In the genomic region with DNA sequence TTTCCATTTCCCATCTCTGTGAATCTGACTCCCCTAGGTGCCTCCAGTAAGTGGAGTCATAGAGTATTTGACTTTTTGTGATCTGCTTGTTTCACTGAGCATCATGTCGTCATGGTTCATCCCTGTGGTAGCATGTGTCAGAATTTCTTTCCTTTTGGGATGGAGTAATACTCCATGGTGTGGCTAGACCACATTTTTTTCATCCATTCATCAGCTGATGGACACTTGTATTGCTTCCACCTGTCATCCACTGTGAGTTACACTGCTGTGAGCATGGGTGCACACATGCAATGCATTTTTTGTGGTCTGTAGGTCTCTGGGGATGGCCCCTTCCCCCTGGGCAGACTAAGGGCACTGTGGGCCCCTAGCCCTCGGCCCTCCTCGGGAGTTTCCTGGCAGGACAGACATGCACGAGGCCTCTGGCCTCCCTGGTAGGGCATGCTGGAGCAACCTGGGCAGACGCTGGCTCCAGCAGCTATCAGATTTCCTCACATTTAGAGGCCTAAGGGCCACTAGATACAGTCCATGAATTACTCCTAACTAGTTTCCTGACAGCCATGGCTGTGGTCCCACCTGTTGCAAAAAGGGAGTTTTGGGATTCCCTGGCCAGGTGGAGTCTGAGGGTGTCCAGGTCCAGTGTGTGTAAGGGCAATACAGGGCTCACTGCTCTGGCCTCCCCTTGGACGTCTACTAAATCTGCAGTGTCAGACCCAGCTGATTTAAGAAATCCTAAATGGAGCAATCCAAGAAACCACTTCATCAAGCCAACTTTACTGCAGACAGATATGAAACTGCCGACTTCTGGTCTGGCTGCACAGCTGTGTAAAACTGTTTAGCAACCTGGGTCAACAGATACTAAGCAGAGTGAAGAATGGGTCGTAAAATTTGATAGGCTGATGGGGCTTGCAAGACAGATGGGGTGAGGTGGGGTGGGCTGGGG, we compare ENCODE assay signal across 16 cellular contexts.
DNase-seq lines count a peak whose midpoint lies in the region; ATAC-seq, FAIRE-seq and TF ChIP-seq lines count a peak whose summit lies in the region.
"Had no signal": no experiment of that assay in that cellular context is flagged by ENCODE, and none has a peak within 500 bp of the region (broad histone marks: within the 10 kb centered on the region; RNA-seq: fewer than 3 reads in every experiment).

No MANE protein-coding gene starts in this region.

- H3K9me3 ChIP-seq in HepG2 (ENCODE audit: low read length) (no peaks in the 10 kb centered on the region), upper lobe of right lung (no peaks in the 10 kb centered on the region)

- no peak overlapping the region for H2AFZ ChIP-seq in HepG2 (ENCODE audit: low read length)
- H2AFZ ChIP-seq: neural progenitor cell had no signal

- peaks cover 14% of the 10 kb centered on the region for H3K36me3 Mint-ChIP-seq in activated naive CD8-positive, alpha-beta T cell treated with anti-CD3 and anti-CD28 coated beads, Interleukin-2, amount 10 ng/mL, durations not matched to agents 7 days and 5 days
- H3K36me3 Mint-ChIP-seq in activated naive CD8-positive, alpha-beta T cell treated with anti-CD3 and anti-CD28 coated beads, Interleukin-2, amount 50 U/mL, for 24 hours (ENCODE audit: low read depth): no peaks in the 10 kb centered on the region
- H3K36me3 Mint-ChIP-seq: neural progenitor cell, WTC11 had no signal

- TF ChIP-seq EP300 in HepG2 (IDR thresholded peaks at IDR 0.05; ENCODE audit: low read depth in 2 of 2, low read length in 2 of 2) (no peak), HepG2 (CRISPR knock-in tag; IDR thresholded peaks at IDR 0.05; ENCODE audit: borderline replicate concordance) (no peak)

- 14% methylated on average over 8 of the region's 8 CpGs for WGBS in HepG2 (ENCODE audit: low lambda C conversion rate)

- peaks cover 2% of the 10 kb centered on the region for H3K27me3 Mint-ChIP-seq in activated naive CD8-positive, alpha-beta T cell treated with anti-CD3 and anti-CD28 coated beads, Interleukin-2, amount 10 ng/mL, durations not matched to agents 7 days and 5 days
- H3K27me3 Mint-ChIP-seq in activated naive CD8-positive, alpha-beta T cell treated with anti-CD3 and anti-CD28 coated beads, Interleukin-2, amount 50 U/mL, for 24 hours: no peaks in the 10 kb centered on the region
- H3K27me3 Mint-ChIP-seq: stimulated activated naive CD8-positive, alpha-beta T cell treated with anti-CD3 and anti-CD28 coated beads, Interleukin-15, amount 100 ng/mL, for 72 hours had no signal

- BruUV-seq in HepG2 (replicated peaks; lab: Mats Ljungman, UMichigan): no TSS peak

- H3K9me3 Mint-ChIP-seq in activated naive CD8-positive, alpha-beta T cell treated with anti-CD3 and anti-CD28 coated beads, Interleukin-2, amount 10 ng/mL, durations not matched to agents 7 days and 5 days: peaks cover 7% of the 10 kb centered on the region
- peaks cover 4% of the 10 kb centered on the region for H3K9me3 Mint-ChIP-seq in activated naive CD8-positive, alpha-beta T cell treated with anti-CD3 and anti-CD28 coated beads, Interleukin-2, amount 50 U/mL, for 24 hours
- H3K9me3 Mint-ChIP-seq: H9, neural progenitor cell had no signal

- ATAC-seq in activated naive CD8-positive, alpha-beta T cell treated with anti-CD3 and anti-CD28 coated beads, Interleukin-2, amount 10 ng/mL, durations not matched to agents 7 days and 5 days (ENCODE audit: low read depth): no peak
- ATAC-seq in activated naive CD8-positive, alpha-beta T cell treated with anti-CD3 and anti-CD28 coated beads, Interleukin-2, amount 50 U/mL, for 24 hours: no peak
- ATAC-seq in HepG2: no peak
- peak; percentile 71 for ATAC-seq in upper lobe of right lung
- no peak for ATAC-seq in GM21717 (IDR thresholded peaks at IDR 0.05; ENCODE audit: unreplicated experiment)
- ATAC-seq: activated CD8-positive, alpha-beta memory T cell treated with anti-CD3 and anti-CD28 coated beads, Interleukin-2, amount 10 ng/mL, durations not matched to agents 7 days and 5 days; stimulated activated naive CD8-positive, alpha-beta T cell treated with anti-CD3 and anti-CD28 coated beads, Interleukin-15, amount 100 ng/mL, for 72 hours had no signal

- H3K27ac ChIP-seq in HepG2 (ENCODE audit: extremely low read length, insufficient read depth, low read length): no peak overlapping the region
- no peak overlapping the region for H3K27ac ChIP-seq in upper lobe of right lung
- H3K27ac ChIP-seq: neural progenitor cell had no signal

- peak overlapping the region; percentile 1 for H3K27ac Mint-ChIP-seq in activated naive CD8-positive, alpha-beta T cell treated with anti-CD3 and anti-CD28 coated beads, Interleukin-2, amount 10 ng/mL, durations not matched to agents 7 days and 5 days
- no peak overlapping the region for H3K27ac Mint-ChIP-seq in activated naive CD8-positive, alpha-beta T cell treated with anti-CD3 and anti-CD28 coated beads, Interleukin-2, amount 50 U/mL, for 24 hours
- H3K27ac Mint-ChIP-seq: neural progenitor cell; stimulated activated naive CD8-positive, alpha-beta T cell treated with anti-CD3 and anti-CD28 coated beads, Interleukin-15, amount 100 ng/mL, for 72 hours; WTC11 had no signal

- H3K79me2 ChIP-seq in HepG2 (ENCODE audit: insufficient read depth, low read length): no peaks in the 10 kb centered on the region

- H3K4me1 Mint-ChIP-seq in activated naive CD8-positive, alpha-beta T cell treated with anti-CD3 and anti-CD28 coated beads, Interleukin-2, amount 10 ng/mL, durations not matched to agents 7 days and 5 days: peaks cover 27% of the 10 kb centered on the region
- peaks cover 7% of the 10 kb centered on the region for H3K4me1 Mint-ChIP-seq in activated naive CD8-positive, alpha-beta T cell treated with anti-CD3 and anti-CD28 coated beads, Interleukin-2, amount 50 U/mL, for 24 hours
- H3K4me1 Mint-ChIP-seq: neural progenitor cell, WTC11 had no signal

- POLR2A ChIA-PET in activated naive CD8-positive, alpha-beta T cell treated with anti-CD3 and anti-CD28 coated beads, Interleukin-2, amount 10 ng/mL, durations not matched to agents 7 days and 5 days (lab: Charles Lee): interaction anchor here (1.2 to 1.6 kb wide), 2 partner anchors 8 to 22 kb away, joined by 4 to 5 read pairs; no protein-coding TSS in a partner anchor
- POLR2A ChIA-PET in HepG2 (lab: Yijun Ruan, JAX): no interaction called here

- intact Hi-C loops in HepG2 (cut with micrococcal nuclease; ENCODE audit: unreplicated experiment) (no loop called here), upper lobe of right lung (cut with DNase I) (no loop called here)

- no peak for TF ChIP-seq POLR2A in HepG2 (IDR thresholded peaks at IDR 0.05; ENCODE audit: insufficient read depth in 1 of 2, low read depth in 2 of 2, low read length in 2 of 2)

- CTCF ChIA-PET in HepG2 (lab: Yijun Ruan, JAX; ENCODE audit: low intra/inter-chr PET ratio, low total read pairs): no interaction called here

- no peak for FAIRE-seq in HepG2 (lab: Jason Lieb, UNC)

- TF ChIP-seq RAD21 in HepG2 (CRISPR knock-in tag; IDR thresholded peaks at IDR 0.05): no peak

- H3K36me3 ChIP-seq in HepG2 (replicated peaks in 1 of 2; ENCODE audit: control insufficient read depth in 1 of 2, insufficient read depth in 2 of 2, low read length in 2 of 2): no peaks in the 10 kb centered on the region
- no peaks in the 10 kb centered on the region for H3K36me3 ChIP-seq in upper lobe of right lung
- H3K36me3 ChIP-seq: neural progenitor cell had no signal

- no peak overlapping the region for H3K4me3 Mint-ChIP-seq in activated naive CD8-positive, alpha-beta T cell treated with anti-CD3 and anti-CD28 coated beads, Interleukin-2, amount 10 ng/mL, durations not matched to agents 7 days and 5 days
- no peak overlapping the region for H3K4me3 Mint-ChIP-seq in activated naive CD8-positive, alpha-beta T cell treated with anti-CD3 and anti-CD28 coated beads, Interleukin-2, amount 50 U/mL, for 24 hours
- H3K4me3 Mint-ChIP-seq: activated CD8-positive, alpha-beta memory T cell treated with anti-CD3 and anti-CD28 coated beads, Interleukin-2, amount 10 ng/mL, durations not matched to agents 7 days and 5 days; H9; neural progenitor cell; stimulated activated naive CD8-positive, alpha-beta T cell treated with anti-CD3 and anti-CD28 coated beads, Interleukin-15, amount 100 ng/mL, for 72 hours; WTC11 had no signal

- no peak for TF ChIP-seq CTCF in HepG2 (CRISPR knock-in tag; IDR thresholded peaks at IDR 0.05)
- no peak for TF ChIP-seq CTCF in upper lobe of right lung (IDR thresholded peaks at IDR 0.05)

- H3K4me1 ChIP-seq in HepG2 (ENCODE audit: insufficient read depth, low read length) (no peaks in the 10 kb centered on the region), upper lobe of right lung (peaks cover 3% of the 10 kb centered on the region)
- H3K4me1 ChIP-seq: neural progenitor cell had no signal

- H3K27me3 ChIP-seq in HepG2 (ENCODE audit: control insufficient read depth in 1 of 2, insufficient read depth in 2 of 2, low read length in 2 of 2) (0 out of 5 replicates have a peak, but pooled peaks cover 0 to 3% of the 10 kb centered on the region in 2 experiments), upper lobe of right lung (no peaks in the 10 kb centered on the region)
- H3K27me3 ChIP-seq: neural progenitor cell had no signal

- H4K20me1 ChIP-seq in HepG2 (ENCODE audit: insufficient read depth, low read length): no peaks in the 10 kb centered on the region

- in situ Hi-C loops in HepG2 (cut with HindIII; ENCODE audit: extremely low pct_ligation_motif_present, low pct_unique_long_range_greater_than_20kb): no loop called here

- no peak overlapping the region for H3K4me3 ChIP-seq in HepG2 (replicated peaks in 1 of 3; ENCODE audit: insufficient read depth in 1 of 3, low read depth in 2 of 3, low read length in 3 of 3)
- no peak overlapping the region for H3K4me3 ChIP-seq in upper lobe of right lung
- H3K4me3 ChIP-seq: neural progenitor cell had no signal

- H3K9ac ChIP-seq in HepG2 (ENCODE audit: insufficient read depth, low read depth, low read length): no peak overlapping the region
- H3K9ac ChIP-seq: neural progenitor cell had no signal

- no peak overlapping the region for H3K4me2 ChIP-seq in HepG2 (ENCODE audit: low read depth, low read length)
- H3K4me2 ChIP-seq: neural progenitor cell had no signal

- DNase-seq in activated naive CD8-positive, alpha-beta T cell treated with anti-CD3 and anti-CD28 coated beads, Interleukin-2, amount 10 ng/mL, durations not matched to agents 7 days and 5 days: no peak
- DNase-seq in activated naive CD8-positive, alpha-beta T cell treated with anti-CD3 and anti-CD28 coated beads, Interleukin-2, amount 50 U/mL, for 24 hours: no peak
- DNase-seq in NCI-H82 treated with DMSO at 0.1 percent for 48 hours (lab: John Stamatoyannopoulos, UW; ENCODE audit: unreplicated experiment) (peak; percentile 37), HepG2 (ENCODE audit: low spot score) (no peak), upper lobe of right lung (no peak), T-helper 2 cell (no peak), COLO829 (ENCODE audit: low spot score) (no peak)
- DNase-seq: activated CD8-positive, alpha-beta memory T cell treated with anti-CD3 and anti-CD28 coated beads, Interleukin-2, amount 10 ng/mL, durations not matched to agents 7 days and 5 days; activated naive CD4-positive, alpha-beta T cell treated with Interleukin-2 at 50 U/mL for 16 hours; DMS53; H9; NCI-H2029 treated with DMSO at 0.1 percent for 48 hours; stimulated activated naive CD8-positive, alpha-beta T cell treated with anti-CD3 and anti-CD28 coated beads, Interleukin-15, amount 100 ng/mL, for 72 hours had no signal

TF ChIP-seq in HepG2, 621 proteins besides CTCF, POLR2A, EP300 and RAD21 (continues in another document):
- TF ChIP-seq ZNF256 (CRISPR knock-in tag; conservative IDR thresholded peaks at IDR 0.05): no peak
